In the genomic region with DNA sequence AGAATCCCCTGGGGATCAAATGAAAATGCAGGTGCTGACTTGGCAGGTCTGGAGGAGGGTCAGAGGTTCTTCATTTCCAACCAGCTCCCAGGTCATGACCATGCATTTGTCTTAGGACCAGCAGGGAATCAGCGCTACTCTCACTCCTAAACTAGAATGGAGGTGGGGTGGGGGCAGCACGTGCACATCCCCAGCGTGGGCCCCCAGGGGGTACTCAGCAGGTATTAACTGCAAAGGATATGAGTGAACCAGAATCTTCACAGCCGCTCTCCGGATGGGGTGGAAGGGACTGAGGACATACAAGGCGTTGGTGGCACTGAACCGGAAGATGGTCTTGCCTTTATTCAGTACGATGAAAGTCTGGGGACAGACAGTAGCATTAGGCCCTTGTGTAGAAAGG, we compare ENCODE assay signal across 19 cellular contexts. TPM values are rescaled to one million over a fixed set of nuclear protein-coding genes. Genes with fewer than 3 reads are reported as not detected.
"Had no signal": no experiment of that assay in that cellular context is flagged by ENCODE, and none has a peak within 500 bp of the region (broad histone marks: within the 10 kb centered on the region; RNA-seq: fewer than 3 reads in every experiment).

No MANE protein-coding gene starts in this region.

- H3K36me3 ChIP-seq: prostate gland, sigmoid colon, stomach, thyroid gland had no signal

- H3K4me3 ChIP-seq: dorsolateral prefrontal cortex, lung, prostate gland, sigmoid colon, stomach, thyroid gland had no signal

- H3K27ac Mint-ChIP-seq: memory B cell; natural killer cell; stimulated activated effector memory CD8-positive, alpha-beta T cell treated with anti-CD3 and anti-CD28 coated beads, Interleukin-12 subunit alpha, Interleukin-12 subunit beta, amount 100 ng/mL, for 72 hours had no signal

- H3K36me3 Mint-ChIP-seq: memory B cell; natural killer cell; stimulated activated effector memory CD8-positive, alpha-beta T cell treated with anti-CD3 and anti-CD28 coated beads, Interleukin-12 subunit alpha, Interleukin-12 subunit beta, amount 100 ng/mL, for 72 hours had no signal

- H3K4me1 ChIP-seq: prostate gland, sigmoid colon, stomach, thyroid gland had no signal

- DNase-seq: dorsolateral prefrontal cortex; effector CD4-positive, alpha-beta T cell; natural killer cell; nucleus accumbens; sigmoid colon; stimulated activated CD4-positive, alpha-beta T cell treated with anti-CD3 and anti-CD28 coated beads, Interleukin-2, amount 100 ng/mL, for 24 hours; stimulated activated CD4-positive, alpha-beta T cell treated with anti-CD3 and anti-CD28 coated beads, Interleukin-4, amount 100 ng/mL, for 24 hours; stimulated activated naive CD4-positive, alpha-beta T cell treated with Interleukin-2 at 50 U/mL for 16 hours; stomach; thyroid gland; trophoblast cell had no signal

- H3K9me3 ChIP-seq: prostate gland, sigmoid colon, stomach, thyroid gland had no signal

- H3K4me3 Mint-ChIP-seq: memory B cell; natural killer cell; neural crest cell; stimulated activated effector memory CD8-positive, alpha-beta T cell treated with anti-CD3 and anti-CD28 coated beads, Interleukin-12 subunit alpha, Interleukin-12 subunit beta, amount 100 ng/mL, for 72 hours had no signal

- H3K9me3 Mint-ChIP-seq: natural killer cell; neural crest cell; stimulated activated effector memory CD8-positive, alpha-beta T cell treated with anti-CD3 and anti-CD28 coated beads, Interleukin-12 subunit alpha, Interleukin-12 subunit beta, amount 100 ng/mL, for 72 hours had no signal

- H3K27ac ChIP-seq: dorsolateral prefrontal cortex, prostate gland, sigmoid colon, stomach, thyroid gland had no signal

- H3K27me3 ChIP-seq: sigmoid colon, thyroid gland had no signal

- ATAC-seq: natural killer cell; right cardiac atrium; stimulated activated effector memory CD8-positive, alpha-beta T cell treated with anti-CD3 and anti-CD28 coated beads, Interleukin-12 subunit alpha, Interleukin-12 subunit beta, amount 100 ng/mL, for 72 hours had no signal

RNA-seq across cellular contexts. Expression of gene SCN5A, which starts 19.4 kb away (rescaled TPM):
- total RNA-seq: mononuclear cell, osteocyte had no signal
